In the genomic region with DNA sequence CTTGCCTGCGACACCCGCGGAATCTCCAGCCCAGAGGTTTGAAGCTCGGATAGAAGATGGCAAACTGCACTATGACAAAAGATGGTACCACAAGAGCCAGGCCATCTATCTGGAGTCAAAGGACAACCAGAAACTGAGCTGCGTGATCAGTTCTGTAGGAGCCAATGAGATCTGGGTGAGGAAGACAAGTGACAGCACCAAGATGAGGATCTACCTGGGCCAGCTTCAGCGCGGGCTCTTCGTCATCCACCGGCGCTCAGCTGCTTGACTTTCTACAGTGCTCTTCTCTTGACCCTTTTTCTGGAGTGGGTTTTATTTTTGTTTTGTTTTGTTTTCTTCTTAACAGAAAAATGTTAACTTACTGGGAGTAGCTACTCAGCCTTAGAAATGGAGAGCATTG, we compare ENCODE assay signal across 20 cellular contexts. TPM values are rescaled to one million over a fixed set of nuclear protein-coding genes. Genes with fewer than 3 reads are reported as not detected.
"Had no signal": no experiment of that assay in that cellular context is flagged by ENCODE, and none has a peak within 500 bp of the region (broad histone marks: within the 10 kb centered on the region; RNA-seq: fewer than 3 reads in every experiment).

No MANE protein-coding gene starts in this region.

RNA-seq across cellular contexts. Expression of a gene that starts 24.0 kb away (rescaled TPM):
- total RNA-seq: activated naive CD4-positive, alpha-beta T cell treated with anti-CD3 and anti-CD28 coated beads for 36 hours; activated naive CD4-positive, alpha-beta T cell treated with anti-CD3 and anti-CD28 coated beads, Interleukin-2, amount 50 U/mL, for 72 hours; activated naive CD8-positive, alpha-beta T cell treated with anti-CD3 and anti-CD28 coated beads for 36 hours; activated naive CD8-positive, alpha-beta T cell treated with anti-CD3 and anti-CD28 coated beads, Interleukin-2, amount 10 ng/mL, durations not matched to agents 7 days and 5 days; activated T-cell treated with anti-CD3 and anti-CD28 coated beads, Interleukin-2, amount 50 U/mL, for 4 hours; activated T-cell treated with anti-CD3 and anti-CD28 coated beads, Interleukin-2, amount 50 U/mL, for 72 hours; activated T-helper 1 cell treated with anti-CD3 and anti-CD28 coated beads, Interleukin-12 subunit alpha, Interleukin-12 subunit beta, Interleukin-2, Interleukin-4 antibody, amounts not matched to agents 30 ng/mL and 10 ng/mL and 1 ng/mL, durations not matched to agents 14 hours and 24 hours and 36 hours; activated T-helper 17 cell treated with anti-CD3 and anti-CD28 coated beads, Interleukin-2, amount 50 U/mL, for 72 hours; activated T-helper 2 cell treated with anti-CD3 and anti-CD28 coated beads, Interferon-gamma antibody, Interleukin-2, Interleukin-4, amounts not matched to agents 10 μg/mL and 5 μg/mL and 100 μg/mL, durations not matched to agents 14 hours and 24 hours and 36 hours; adrenal gland; aorta; ascending aorta; astrocyte; body of pancreas; breast epithelium; cardiac muscle cell; cardiac septum; cerebellum; chondrocyte had no signal
- polyA plus RNA-seq: adipose tissue, adrenal gland, aorta, cardiac muscle cell had no signal
